ENCODE assay signal across 9 cellular contexts in genomic region chr16:2520097-2520783, GRCh38. TPM values are rescaled to one million over a fixed set of nuclear protein-coding genes. Genes with fewer than 3 reads are reported as not detected.
A peak's percentile ranks its signal among the peaks of the same experiment; 100 is the strongest.
DNase-seq lines count a peak whose midpoint lies in the region; ATAC-seq, FAIRE-seq and TF ChIP-seq lines count a peak whose summit lies in the region.
"Had no signal": no experiment of that assay in that cellular context is flagged by ENCODE, and none has a peak within 500 bp of the region (broad histone marks: within the 10 kb centered on the region; RNA-seq: fewer than 3 reads in every experiment).

AMDHD2 (plus strand) TSS chr16:2520371; CDS start chr16:2520459, 88 bp downstream.

- peak; percentile 85 to 92 (median 89) for DNase-seq in CD8-positive, alpha-beta memory T cell
- DNase-seq in H54 (ENCODE audit: insufficient read length, low spot score) (peak; percentile 96), NCI-H146 treated with DMSO at 0.1 percent for 48 hours (lab: John Stamatoyannopoulos, UW; ENCODE audit: unreplicated experiment) (peak; percentile 60), T-helper 2 cell (peak; percentile 73 to 95 (median 87)), amygdala (lab: John Stamatoyannopoulos, UW) (peak in 55 of 56 donors; percentile 35 to 96 (median 79)), left ventricle myocardium superior (peak; percentile 96), psoas muscle (peak; percentile 93 to 95), upper lobe of right lung (peak; percentile 95)

- H3K36me3 Mint-ChIP-seq in CD8-positive, alpha-beta memory T cell = peaks cover 0 to 67% (median 7%) of the 10 kb centered on the region in 3 donors

- no peak for FAIRE-seq in H54 (lab: Jason Lieb, UNC)
- FAIRE-seq: endometrium had no signal

- H3K36me3 ChIP-seq in CD8-positive, alpha-beta memory T cell (ENCODE audit: insufficient read depth, low read length) = peaks cover 19% of the 10 kb centered on the region
- H3K36me3 ChIP-seq in psoas muscle (ENCODE audit: insufficient read depth in 1 of 2, low read depth in 1 of 2) (peaks cover 0 to 38% of the 10 kb centered on the region in 2 donors), upper lobe of right lung (peaks cover 40% of the 10 kb centered on the region)

- peaks cover 0 to 7% of the 10 kb centered on the region in 2 donors for H3K27me3 Mint-ChIP-seq in CD8-positive, alpha-beta memory T cell

- intact Hi-C loops in left ventricle myocardium superior (cut with micrococcal nuclease) = no loop called here
- intact Hi-C loops in psoas muscle (cut with DNase I) = no loop called here
- intact Hi-C loops in upper lobe of right lung (cut with DNase I) = no loop called here

- peak within 1 kb of the TSS; percentile 92 to 99 (median 96) for H3K27ac Mint-ChIP-seq in CD8-positive, alpha-beta memory T cell

- peaks cover 52% of the 10 kb centered on the region for H3K4me1 ChIP-seq in CD8-positive, alpha-beta memory T cell (ENCODE audit: insufficient read depth, low read length)
- H3K4me1 ChIP-seq in psoas muscle (peaks cover 55% of the 10 kb centered on the region), upper lobe of right lung (peaks cover 53% of the 10 kb centered on the region)

- H3K4me3 ChIP-seq in CD8-positive, alpha-beta memory T cell (ENCODE audit: low read length) = peak within 1 kb of the TSS; percentile 58
- H3K4me3 ChIP-seq in psoas muscle (peak within 1 kb of the TSS; percentile 73), upper lobe of right lung (peak within 1 kb of the TSS; percentile 67)

- H3K27ac ChIP-seq in CD8-positive, alpha-beta memory T cell (ENCODE audit: low read depth, low read length) = peak within 1 kb of the TSS; percentile 73
- peak within 1 kb of the TSS; percentile 95 for H3K27ac ChIP-seq in psoas muscle
- peak within 1 kb of the TSS; percentile 70 for H3K27ac ChIP-seq in upper lobe of right lung

- POLR2A ChIA-PET in CD8-positive, alpha-beta memory T cell (lab: Charles Lee) = interaction anchor here (0.6 to 3.6 kb wide), 8 partner anchors 9 to 365 kb away, joined by 3 to 65 read pairs (median 5); partner anchors contain the start of genes CEMP1, PDPK1, TBC1D24 and TRAF7

- no peaks in the 10 kb centered on the region for H3K9me3 ChIP-seq in CD8-positive, alpha-beta memory T cell (ENCODE audit: low read length)
- no peaks in the 10 kb centered on the region for H3K9me3 ChIP-seq in psoas muscle
- no peaks in the 10 kb centered on the region for H3K9me3 ChIP-seq in upper lobe of right lung

- ATAC-seq in left ventricle myocardium superior = peak; percentile 80
- ATAC-seq in psoas muscle = peak; percentile 63 to 83 (median 80)
- ATAC-seq in upper lobe of right lung = peak; percentile 74

- TF ChIP-seq CTCF in psoas muscle (IDR thresholded peaks at IDR 0.05) = no peak
- TF ChIP-seq CTCF in upper lobe of right lung (IDR thresholded peaks at IDR 0.05) = no peak

- H3K4me3 Mint-ChIP-seq in CD8-positive, alpha-beta memory T cell = peak within 1 kb of the TSS; percentile 90 to 98 (median 92)

- CTCF ChIA-PET in CD8-positive, alpha-beta memory T cell (lab: Charles Lee) = interaction anchor here (0.9 to 1.8 kb wide), 3 partner anchors 9 to 20 kb away, joined by 3 to 12 read pairs (median 4); no protein-coding TSS in a partner anchor

- WGBS in psoas muscle, 3 donors = 0 to 1% (median 0%) methylated on average over 47 to 83 of the region's 83 CpGs

- peak; percentile 25; the same call in 1 of the 2 replicates for TF ChIP-seq POLR2A in H54 (IDR thresholded peaks at IDR 0.05; ENCODE audit: low read depth, low read length)

- H3K9me3 Mint-ChIP-seq in CD8-positive, alpha-beta memory T cell = no peaks in the 10 kb centered on the region

- no peaks in the 10 kb centered on the region for H3K27me3 ChIP-seq in CD8-positive, alpha-beta memory T cell (ENCODE audit: insufficient read depth, low read length, poor library complexity, severe bottlenecking)
- H3K27me3 ChIP-seq in psoas muscle (ENCODE audit: insufficient read depth in 3 of 3, low read length in 2 of 3) (no peaks in the 10 kb centered on the region), upper lobe of right lung (no peaks in the 10 kb centered on the region)

- H3K4me1 Mint-ChIP-seq in CD8-positive, alpha-beta memory T cell = peaks cover 56 to 70% (median 57%) of the 10 kb centered on the region in 3 donors

RNA-seq across cellular contexts. Expression of gene AMDHD2, which starts in this region (rescaled TPM):
- total RNA-seq in CD8-positive, alpha-beta memory T cell = 10 to 100 TPM; 34.1 to 35.5 TPM
- 21.2 TPM for polyA plus RNA-seq in CD8-positive, alpha-beta memory T cell
- total RNA-seq in left ventricle myocardium superior (15.8 TPM), psoas muscle (10 to 100 TPM in 1 of 4 donors, 1 to 10 TPM in 3; 5.7 to 12.4 (median 9.3) TPM), upper lobe of right lung (61.7 TPM)
- 10 to 100 TPM in 2 of 3 donors, 1 to 10 TPM in 1; 5.4 to 12.6 (median 11.8) TPM for polyA plus RNA-seq in psoas muscle

Comparison
In these comparisons a context has a peak if more than half of its experiments do, and no peak if none do; other contexts are left out.
1. Peak in every context shown above with its lines: DNase-seq, ATAC-seq, H3K4me3 ChIP-seq and H3K27ac ChIP-seq.